13 cellular contexts compared by ENCODE assay signal in the genomic region with DNA sequence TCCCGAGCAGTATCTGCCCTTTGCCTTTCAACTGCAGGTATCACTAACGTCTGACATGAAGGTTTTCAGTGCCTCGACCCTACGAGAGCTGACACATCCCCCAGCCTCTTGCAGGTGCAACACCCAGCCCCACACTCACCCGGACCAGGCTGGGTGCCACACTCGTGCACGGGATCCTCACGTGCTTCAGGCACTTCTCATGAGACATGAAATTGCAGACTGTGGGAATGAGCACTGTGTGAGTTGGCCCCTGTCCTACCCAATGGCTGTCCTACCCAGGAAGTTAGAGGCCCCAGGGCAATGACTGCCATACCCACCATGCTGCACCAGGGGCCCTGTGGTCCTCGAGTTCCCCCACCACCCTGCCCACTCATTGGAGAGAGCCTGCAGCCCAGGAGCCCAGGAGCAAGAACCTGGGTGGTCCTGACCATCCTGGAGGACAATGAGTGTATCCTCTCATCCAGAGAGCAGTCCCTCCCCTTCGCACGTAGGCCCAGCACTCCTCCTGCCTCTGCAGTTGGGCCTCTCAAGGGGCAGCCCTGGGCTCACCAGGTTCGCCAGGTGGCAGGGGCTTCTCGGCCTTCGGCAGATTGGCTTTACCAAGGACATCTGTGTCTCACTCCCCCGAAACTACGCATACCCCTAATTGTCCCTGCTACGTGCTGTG. TPM values are rescaled to one million over a fixed set of nuclear protein-coding genes. Genes with fewer than 3 reads are reported as not detected.
DNase-seq lines count a peak whose midpoint lies in the region; ATAC-seq and TF ChIP-seq lines count a peak whose summit lies in the region.
"Had no signal": no experiment of that assay in that cellular context is flagged by ENCODE, and none has a peak within 500 bp of the region (broad histone marks: within the 10 kb centered on the region; RNA-seq: fewer than 3 reads in every experiment).

No MANE protein-coding gene starts in this region.

- peaks cover 14% of the 10 kb centered on the region for H3K4me1 Mint-ChIP-seq in activated CD8-positive, alpha-beta memory T cell treated with anti-CD3 and anti-CD28 coated beads, Interleukin-2, amount 10 ng/mL, durations not matched to agents 7 days and 5 days

- no peaks in the 10 kb centered on the region for H3K9me3 Mint-ChIP-seq in activated CD8-positive, alpha-beta memory T cell treated with anti-CD3 and anti-CD28 coated beads, Interleukin-2, amount 10 ng/mL, durations not matched to agents 7 days and 5 days (ENCODE audit: low read depth)

- no peak overlapping the region for H3K4me2 ChIP-seq in osteoblast (ENCODE audit: insufficient read depth, low read length)

- H3K4me1 ChIP-seq in osteoblast (ENCODE audit: insufficient read depth, low read length) = peaks cover 9% of the 10 kb centered on the region
- H3K4me1 ChIP-seq in testis = peaks cover 14% of the 10 kb centered on the region

- H3K4me3 ChIP-seq in epithelial cell of esophagus (ENCODE audit: low read length) (no peak overlapping the region), osteoblast (ENCODE audit: insufficient read depth, low read length) (no peak overlapping the region), testis (no peak overlapping the region)
- H3K4me3 ChIP-seq: prostate gland had no signal

- peaks cover 21% of the 10 kb centered on the region for H3K79me2 ChIP-seq in osteoblast (ENCODE audit: insufficient read depth, low read length)

- no peak for TF ChIP-seq CTCF in epithelial cell of esophagus (IDR thresholded peaks at IDR 0.05; ENCODE audit: insufficient read depth, low read depth, low read length, missing control alignments)
- TF ChIP-seq CTCF in osteoblast (IDR thresholded peaks at IDR 0.05; ENCODE audit: extremely low read depth, low read depth, low read length) = no peak
- TF ChIP-seq CTCF in testis (IDR thresholded peaks at IDR 0.05) = no peak

- intact Hi-C loops in testis (cut with DNase I; ENCODE audit: low total_unique reads) = no loop called here

- 83 to 88% methylated on average over 10 to 17 of the region's 17 CpGs for WGBS in testis, 2 donors

- H3K4me3 Mint-ChIP-seq in activated CD8-positive, alpha-beta memory T cell treated with anti-CD3 and anti-CD28 coated beads, Interleukin-2, amount 10 ng/mL, durations not matched to agents 7 days and 5 days = no peak overlapping the region

- no peaks in the 10 kb centered on the region for H3K36me3 Mint-ChIP-seq in activated CD8-positive, alpha-beta memory T cell treated with anti-CD3 and anti-CD28 coated beads, Interleukin-2, amount 10 ng/mL, durations not matched to agents 7 days and 5 days

- no peak overlapping the region for H2AFZ ChIP-seq in osteoblast (ENCODE audit: low read length)

- no peaks in the 10 kb centered on the region for H3K36me3 ChIP-seq in osteoblast (ENCODE audit: insufficient read depth, low read length)
- no peaks in the 10 kb centered on the region for H3K36me3 ChIP-seq in testis (ENCODE audit: low read depth, missing control alignments)
- H3K36me3 ChIP-seq: WERI-Rb-1 had no signal

- H3K27ac ChIP-seq in osteoblast (ENCODE audit: low read depth, low read length) = no peak overlapping the region
- no peak overlapping the region for H3K27ac ChIP-seq in testis
- H3K27ac ChIP-seq: prostate gland, WERI-Rb-1 had no signal

- ATAC-seq in activated CD8-positive, alpha-beta memory T cell treated with anti-CD3 and anti-CD28 coated beads, Interleukin-2, amount 10 ng/mL, durations not matched to agents 7 days and 5 days = no peak
- ATAC-seq in GM21390 (IDR thresholded peaks at IDR 0.05; ENCODE audit: unreplicated experiment) = no peak

- no peaks in the 10 kb centered on the region for H3K27me3 Mint-ChIP-seq in activated CD8-positive, alpha-beta memory T cell treated with anti-CD3 and anti-CD28 coated beads, Interleukin-2, amount 10 ng/mL, durations not matched to agents 7 days and 5 days

- peaks cover 30% of the 10 kb centered on the region for H4K20me1 ChIP-seq in osteoblast (ENCODE audit: insufficient read depth, low read length)

- DNase-seq in activated CD8-positive, alpha-beta memory T cell treated with anti-CD3 and anti-CD28 coated beads, Interleukin-2, amount 10 ng/mL, durations not matched to agents 7 days and 5 days = no peak
- no peak for DNase-seq in activated CD8-positive, alpha-beta memory T cell treated with anti-CD3 and anti-CD28 coated beads, Interleukin-2, amount 50 U/mL, for 48 hours
- DNase-seq in NAMALWA (ENCODE audit: low spot score) (peak; percentile 30), epithelial cell of esophagus (ENCODE audit: low read depth) (peak; percentile 19), osteoblast (ENCODE audit: insufficient read length, low spot score, missing footprints) (peak; percentile 93), testis (no peak), NCI-H69 (lab: John Stamatoyannopoulos, UW) (no peak)
- DNase-seq: amygdala, NCI-H187 treated with DMSO at 0.1 percent for 48 hours, NCI-H526 had no signal

- H3K27me3 ChIP-seq in osteoblast (ENCODE audit: insufficient read depth, low read length) (no peaks in the 10 kb centered on the region), testis (no peaks in the 10 kb centered on the region)

- H3K9me3 ChIP-seq in osteoblast (ENCODE audit: low read depth, low read length) = no peaks in the 10 kb centered on the region
- H3K9me3 ChIP-seq in testis = no peaks in the 10 kb centered on the region
- H3K9me3 ChIP-seq: prostate gland had no signal

- CTCF ChIA-PET in activated CD8-positive, alpha-beta memory T cell treated with anti-CD3 and anti-CD28 coated beads, Interleukin-2, amount 10 ng/mL, durations not matched to agents 7 days and 5 days (lab: Charles Lee) = interaction anchor here (2.0 kb wide), 1 partner anchor 228 kb away, joined by 4 read pairs; no protein-coding TSS in a partner anchor

- peak overlapping the region; percentile 8 for H3K27ac Mint-ChIP-seq in activated CD8-positive, alpha-beta memory T cell treated with anti-CD3 and anti-CD28 coated beads, Interleukin-2, amount 10 ng/mL, durations not matched to agents 7 days and 5 days

- TF ChIP-seq POLR2A in testis (IDR thresholded peaks at IDR 0.05) = no peak

RNA-seq across cellular contexts. Expression of gene DGKQ, which starts 2.4 kb away (rescaled TPM):
- 10 to 100 TPM; 22.9 to 27.6 TPM for total RNA-seq in activated CD8-positive, alpha-beta memory T cell treated with anti-CD3 and anti-CD28 coated beads, Interleukin-2, amount 10 ng/mL, durations not matched to agents 7 days and 5 days
- total RNA-seq in osteoblast (10.3 and 15.2 TPM in 2 replicates), testis (10 to 100 TPM; 20.7 to 22.7 TPM)
- 10.8 TPM for polyA plus RNA-seq in testis (ENCODE audit: insufficient read depth, low read depth, low replicate concordance)

RNA-seq across cellular contexts. Expression of gene IDUA, which starts 15.9 kb away (rescaled TPM):
- total RNA-seq in activated CD8-positive, alpha-beta memory T cell treated with anti-CD3 and anti-CD28 coated beads, Interleukin-2, amount 10 ng/mL, durations not matched to agents 7 days and 5 days = 10 to 100 TPM; 27.1 to 28.1 TPM
- 23.0 and 26.4 TPM in 2 replicates for total RNA-seq in osteoblast
- total RNA-seq in testis = 10 to 100 TPM; 35.7 to 39.4 TPM
- polyA plus RNA-seq in testis (ENCODE audit: insufficient read depth, low read depth, low replicate concordance) = 8.9 TPM

RNA-seq across cellular contexts. Expression of gene SLC26A1, which starts 22.2 kb away (rescaled TPM):
- total RNA-seq in activated CD8-positive, alpha-beta memory T cell treated with anti-CD3 and anti-CD28 coated beads, Interleukin-2, amount 10 ng/mL, durations not matched to agents 7 days and 5 days = not detected
- 0.36 and 0.59 TPM in 2 replicates for total RNA-seq in osteoblast
- 1 to 10 TPM in 1 of 2 donors, under 1 TPM in 1; 0.99 to 2.0 TPM for total RNA-seq in testis
- 0.51 TPM for polyA plus RNA-seq in testis (ENCODE audit: insufficient read depth, low read depth, low replicate concordance)

RNA-seq across cellular contexts. Expression of gene TMEM175, which starts 38.7 kb away (rescaled TPM):
- 10 to 100 TPM; 23.4 to 37.2 TPM for total RNA-seq in activated CD8-positive, alpha-beta memory T cell treated with anti-CD3 and anti-CD28 coated beads, Interleukin-2, amount 10 ng/mL, durations not matched to agents 7 days and 5 days
- total RNA-seq in osteoblast (12.4 and 13.8 TPM in 2 replicates), testis (10 to 100 TPM; 69.2 to 88.2 TPM)
- 50.5 TPM for polyA plus RNA-seq in testis (ENCODE audit: insufficient read depth, low read depth, low replicate concordance)

RNA-seq across cellular contexts. Expression of gene GAK, which starts 38.9 kb away (rescaled TPM):
- total RNA-seq in activated CD8-positive, alpha-beta memory T cell treated with anti-CD3 and anti-CD28 coated beads, Interleukin-2, amount 10 ng/mL, durations not matched to agents 7 days and 5 days = 100 to 1,000 TPM; 152 to 176 TPM
- 45.7 and 48.9 TPM in 2 replicates for total RNA-seq in osteoblast
- 100 to 1,000 TPM; 226 to 229 TPM for total RNA-seq in testis
- polyA plus RNA-seq in testis (ENCODE audit: insufficient read depth, low read depth, low replicate concordance) = 130 TPM

Comparison
In these comparisons a context has a peak if more than half of its experiments do, and no peak if none do; other contexts are left out.
1. DNase-seq: peak in NAMALWA (single experiment), epithelial cell of esophagus (single experiment) and osteoblast (single experiment); none in activated CD8-positive, alpha-beta memory T cell treated with anti-CD3 and anti-CD28 coated beads, Interleukin-2, amount 10 ng/mL, durations not matched to agents 7 days and 5 days (single experiment), activated CD8-positive, alpha-beta memory T cell treated with anti-CD3 and anti-CD28 coated beads, Interleukin-2, amount 50 U/mL, for 48 hours (single experiment), testis (single experiment) and NCI-H69 (single experiment).